ENCODE assay signal across 21 cellular contexts in genomic region chr16:340370-341091, GRCh38. TPM values are rescaled to one million over a fixed set of nuclear protein-coding genes. Genes with fewer than 3 reads are reported as not detected.
DNase-seq lines count a peak whose midpoint lies in the region; ATAC-seq lines count a peak whose summit lies in the region.
"Had no signal": no experiment of that assay in that cellular context is flagged by ENCODE, and none has a peak within 500 bp of the region (broad histone marks: within the 10 kb centered on the region; RNA-seq: fewer than 3 reads in every experiment).

No MANE protein-coding gene starts in this region.

- H3K27ac ChIP-seq in mesendoderm (ENCODE audit: low read depth, low read length) = no peak overlapping the region
- H3K27ac ChIP-seq: breast epithelium, testis had no signal

- no peak for ATAC-seq in stimulated activated naive CD8-positive, alpha-beta T cell treated with anti-CD3 and anti-CD28 coated beads, Interleukin-15, Interleukin-2, amounts not matched to agents 100 U/mL and 50 U/mL, for 24 hours
- ATAC-seq in T-cell (replicated peaks in 1 of 4) (peak in 1 of 4 experiments; percentile 23), GM18511 (IDR thresholded peaks at IDR 0.05; ENCODE audit: unreplicated experiment) (no peak), HG03565 (IDR thresholded peaks at IDR 0.05; ENCODE audit: unreplicated experiment) (no peak)

- no peak overlapping the region for H3K18ac ChIP-seq in mesendoderm (ENCODE audit: low read length)

- no peaks in the 10 kb centered on the region for H3K4me1 ChIP-seq in mesendoderm (ENCODE audit: control insufficient read depth, low read depth, low read length)
- H3K4me1 ChIP-seq: breast epithelium, testis had no signal

- H3K9me3 Mint-ChIP-seq in stimulated activated naive CD8-positive, alpha-beta T cell treated with anti-CD3 and anti-CD28 coated beads, Interleukin-15, Interleukin-2, amounts not matched to agents 100 ng/mL and 50 ng/mL, for 24 hours = no peaks in the 10 kb centered on the region
- H3K9me3 Mint-ChIP-seq in T-cell = no peaks in the 10 kb centered on the region
- H3K9me3 Mint-ChIP-seq: activated T-cell treated with anti-CD3 and anti-CD28 coated beads, Interleukin-2, amount 50 U/mL, for 72 hours; memory B cell had no signal

- peak overlapping the region; percentile 52 for H3K4me3 Mint-ChIP-seq in stimulated activated naive CD8-positive, alpha-beta T cell treated with anti-CD3 and anti-CD28 coated beads, Interleukin-15, Interleukin-2, amounts not matched to agents 100 ng/mL and 50 ng/mL, for 24 hours
- H3K4me3 Mint-ChIP-seq in T-cell = peak overlapping the region; percentile 17 to 79 (median 46)

- no peak overlapping the region for H2BK5ac ChIP-seq in mesendoderm (ENCODE audit: low read length)

- no peak overlapping the region for H3K4ac ChIP-seq in mesendoderm (ENCODE audit: low read depth, low read length)

- H2BK15ac ChIP-seq in mesendoderm (replicated peaks; ENCODE audit: low read depth) = no peak overlapping the region

- no peak overlapping the region for H4K8ac ChIP-seq in mesendoderm (ENCODE audit: low read depth, low read length)

- H3K36me3 ChIP-seq in mesendoderm (ENCODE audit: control insufficient read depth, insufficient read depth, low read length) = peaks cover 3% of the 10 kb centered on the region
- H3K36me3 ChIP-seq: breast epithelium had no signal

- H3K4me3 ChIP-seq in mesendoderm (ENCODE audit: low read length) = no peak overlapping the region
- H3K4me3 ChIP-seq: breast epithelium, testis had no signal

- DNase-seq in stimulated activated naive CD8-positive, alpha-beta T cell treated with anti-CD3 and anti-CD28 coated beads, Interleukin-15, Interleukin-2, amounts not matched to agents 100 U/mL and 50 U/mL, for 24 hours = no peak
- no peak for DNase-seq in T-cell
- DNase-seq in mesendoderm = no peak
- DNase-seq in amniotic stem cell (lab: John Stamatoyannopoulos, UW) = no peak
- no peak for DNase-seq in SIG-M5 (lab: John Stamatoyannopoulos, UW)
- DNase-seq: activated T-cell treated with anti-CD3 and anti-CD28 coated beads, Interleukin-2, amount 50 U/mL, for 72 hours; dermis blood vessel endothelial cell; EL; foreskin fibroblast; hypothalamus; NCI-H1417 treated with DMSO at 0.1 percent for 48 hours; NCI-H526; testis had no signal

- no peak overlapping the region for H3K9ac ChIP-seq in mesendoderm (ENCODE audit: low read length)

- H2AK5ac ChIP-seq in mesendoderm (ENCODE audit: low read length) = no peak overlapping the region

- CTCF ChIA-PET in T-cell (lab: Charles Lee) = no interaction called here

- peaks cover 70% of the 10 kb centered on the region for H3K79me2 ChIP-seq in mesendoderm (ENCODE audit: control insufficient read depth, insufficient read depth, low read length)

- H3K27me3 ChIP-seq in mesendoderm (ENCODE audit: insufficient read depth, low read length, poor library complexity) = no peaks in the 10 kb centered on the region
- H3K27me3 ChIP-seq: breast epithelium, testis had no signal

- POLR2A ChIA-PET in T-cell (lab: Charles Lee) = no interaction called here

- H2BK120ac ChIP-seq in mesendoderm (ENCODE audit: low read depth, low read length) = no peak overlapping the region

- H3K4me2 ChIP-seq in mesendoderm (ENCODE audit: low read length) = no peak overlapping the region

- no peaks in the 10 kb centered on the region for H3K27me3 Mint-ChIP-seq in stimulated activated naive CD8-positive, alpha-beta T cell treated with anti-CD3 and anti-CD28 coated beads, Interleukin-15, Interleukin-2, amounts not matched to agents 100 ng/mL and 50 ng/mL, for 24 hours
- no peaks in the 10 kb centered on the region for H3K27me3 Mint-ChIP-seq in T-cell
- H3K27me3 Mint-ChIP-seq: memory B cell had no signal

- H4K5ac ChIP-seq in mesendoderm (ENCODE audit: low read length) = no peak overlapping the region

- peak overlapping the region; percentile 24 for H3K23ac ChIP-seq in mesendoderm (ENCODE audit: low read length)

- H3K56ac ChIP-seq in mesendoderm (ENCODE audit: low read length) = no peak overlapping the region

- peaks cover 74% of the 10 kb centered on the region for H3K4me1 Mint-ChIP-seq in stimulated activated naive CD8-positive, alpha-beta T cell treated with anti-CD3 and anti-CD28 coated beads, Interleukin-15, Interleukin-2, amounts not matched to agents 100 ng/mL and 50 ng/mL, for 24 hours (ENCODE audit: low read depth)
- peaks cover 60 to 76% (median 75%) of the 10 kb centered on the region in 3 donors for H3K4me1 Mint-ChIP-seq in T-cell

- H3K27ac Mint-ChIP-seq in stimulated activated naive CD8-positive, alpha-beta T cell treated with anti-CD3 and anti-CD28 coated beads, Interleukin-15, Interleukin-2, amounts not matched to agents 100 ng/mL and 50 ng/mL, for 24 hours = no peak overlapping the region
- peak overlapping the region; percentile 68 to 82 for H3K27ac Mint-ChIP-seq in T-cell
- H3K27ac Mint-ChIP-seq: activated T-cell treated with anti-CD3 and anti-CD28 coated beads, Interleukin-2, amount 50 U/mL, for 72 hours had no signal

- H3K79me1 ChIP-seq in mesendoderm (ENCODE audit: low read length) = peaks cover 22% of the 10 kb centered on the region

- peaks cover 29% of the 10 kb centered on the region for H3K36me3 Mint-ChIP-seq in stimulated activated naive CD8-positive, alpha-beta T cell treated with anti-CD3 and anti-CD28 coated beads, Interleukin-15, Interleukin-2, amounts not matched to agents 100 ng/mL and 50 ng/mL, for 24 hours (ENCODE audit: low read depth)
- peaks cover 22% of the 10 kb centered on the region for H3K36me3 Mint-ChIP-seq in T-cell

- no CpG with 5 or more reads among the region's 23 CpGs for WGBS in mesendoderm (ENCODE audit: extremely low coverage, insufficient coverage, low lambda C conversion rate)

RNA-seq across cellular contexts. Expression of gene AXIN1, which starts 12.0 kb away (rescaled TPM):
- total RNA-seq in T-cell = 10 to 100 TPM; 38.5 to 58.9 (median 50.4) TPM
- 25.3 TPM for polyA plus RNA-seq in mesendoderm (2013, experiment 1 of 2)
- polyA plus RNA-seq in mesendoderm (2013, experiment 2 of 2) = 25.6 TPM

RNA-seq across cellular contexts. Expression of gene MRPL28, which starts 29.8 kb away (rescaled TPM):
- 10 to 100 TPM; 29.3 to 43.8 (median 34.5) TPM for total RNA-seq in T-cell
- polyA plus RNA-seq in mesendoderm (2013, experiment 1 of 2) = 85.5 TPM
- 86.9 TPM for polyA plus RNA-seq in mesendoderm (2013, experiment 2 of 2)

RNA-seq across cellular contexts. Expression of gene PGAP6, which starts 41.2 kb away (rescaled TPM):
- total RNA-seq in T-cell = 100 to 1,000 TPM in 4 of 5 donors, 10 to 100 TPM in 1; 34.9 to 143 (median 122) TPM
- polyA plus RNA-seq in mesendoderm (2013, experiment 1 of 2) = 41.6 TPM
- polyA plus RNA-seq in mesendoderm (2013, experiment 2 of 2) = 46.4 TPM

RNA-seq across cellular contexts. Expression of gene NME4, which starts 56.5 kb away (rescaled TPM):
- total RNA-seq in T-cell = 10 to 100 TPM; 32.5 to 48.4 (median 41.3) TPM
- 248 TPM for polyA plus RNA-seq in mesendoderm (2013, experiment 1 of 2)
- polyA plus RNA-seq in mesendoderm (2013, experiment 2 of 2) = 246 TPM

RNA-seq across cellular contexts. Expression of gene PDIA2, which starts 57.6 kb away (rescaled TPM):
- total RNA-seq in T-cell = under 1 TPM in 3 of 5 donors, not detected in 2; 0.38 to 0.54 (median 0.53) TPM
- 0.24 TPM for polyA plus RNA-seq in mesendoderm (2013, experiment 1 of 2)
- 0.35 TPM for polyA plus RNA-seq in mesendoderm (2013, experiment 2 of 2)
- total RNA-seq: activated CD8-positive, alpha-beta memory T cell treated with anti-CD3 and anti-CD28 coated beads for 36 hours; breast epithelium; kidney epithelial cell; T-helper 1 cell treated with Interleukin-12 subunit alpha and Interleukin-12 subunit beta and Interleukin-4 antibody, amounts not matched to agents 30 ng/mL and 1 ng/mL, for 36 hours had no signal
